15 cellular contexts compared by ENCODE assay signal in the genomic region with DNA sequence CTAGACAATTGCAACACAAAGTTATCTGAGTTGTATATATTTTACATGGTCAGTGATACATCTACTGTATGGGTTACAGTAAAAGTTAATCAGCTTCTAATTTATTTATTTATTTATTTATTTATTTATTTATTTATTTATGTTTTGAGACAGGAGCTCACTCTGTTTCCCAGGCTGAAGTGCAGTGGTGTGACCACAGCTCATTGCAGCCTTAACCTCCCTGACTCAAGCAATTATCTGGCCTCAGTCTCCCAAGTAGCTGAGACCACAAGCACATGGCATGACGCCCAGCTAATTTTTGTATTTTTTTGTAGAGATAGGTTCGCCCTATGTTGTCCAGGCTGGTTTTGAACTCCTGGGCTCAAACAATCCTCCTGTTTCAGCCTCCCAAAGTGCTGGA.
DNase-seq lines count a peak whose midpoint lies in the region; ATAC-seq and TF ChIP-seq lines count a peak whose summit lies in the region.
"Had no signal": no experiment of that assay in that cellular context is flagged by ENCODE, and none has a peak within 500 bp of the region (broad histone marks: within the 10 kb centered on the region; RNA-seq: fewer than 3 reads in every experiment).

No MANE protein-coding gene starts in this region.

- peaks cover 42% of the 10 kb centered on the region for H3K36me3 Mint-ChIP-seq in Calu3 (ENCODE audit: insufficient read depth, unreplicated experiment)

- intact Hi-C loops in Calu3 (cut with micrococcal nuclease; ENCODE audit: unreplicated experiment) (loop anchor here (2.0 kb wide), 1 partner anchor 54 kb away; no protein-coding TSS in a partner anchor), vagina (cut with DNase I) (no loop called here)

- no peaks in the 10 kb centered on the region; the same call in 1 of the 2 replicates for H4K20me1 ChIP-seq in KMS-11 (ENCODE audit: insufficient read depth)

- H2BK120ac ChIP-seq in mesenchymal stem cell (ENCODE audit: low read depth, low read length) = peak overlapping the region; percentile 2

- H2AK5ac ChIP-seq in mesenchymal stem cell (ENCODE audit: low read length, severe bottlenecking) = no peak overlapping the region

- ATAC-seq in HG03039 (IDR thresholded peaks at IDR 0.05; ENCODE audit: unreplicated experiment) = no peak
- no peak for ATAC-seq in HG02870 (IDR thresholded peaks at IDR 0.05; ENCODE audit: unreplicated experiment)

- DNase-seq in Calu3 (no peak), astrocyte of the spinal cord (ENCODE audit: low read depth, low spot score) (peak; percentile 88), mesenchymal stem cell (peak; percentile 89), vagina (ENCODE audit: extremely low spot score in 2 of 2) (no peak), NCI-H82 (lab: John Stamatoyannopoulos, UW) (no peak)
- DNase-seq: activated CD4-positive, alpha-beta T cell treated with anti-CD3 and anti-CD28 coated beads, Interleukin-2, amount 50 U/mL, for 4 hours; activated naive CD8-positive, alpha-beta T cell treated with anti-CD3 and anti-CD28 coated beads, Interleukin-2, amount 10 ng/mL, durations not matched to agents 7 days and 5 days; H9; islet precursor cell; naive thymus-derived CD4-positive, alpha-beta T cell; NCI-H1092 treated with DMSO at 0.1 percent for 48 hours; NCI-H345 had no signal

- H2AFZ ChIP-seq in KMS-11 (ENCODE audit: low read depth) = no peak overlapping the region
- no peak overlapping the region for H2AFZ ChIP-seq in mesenchymal stem cell (ENCODE audit: low read depth, low read length)

- no peaks in the 10 kb centered on the region for H3K27me3 Mint-ChIP-seq in Calu3 (ENCODE audit: unreplicated experiment)
- H3K27me3 Mint-ChIP-seq: activated naive CD8-positive, alpha-beta T cell treated with anti-CD3 and anti-CD28 coated beads, Interleukin-2, amount 10 ng/mL, durations not matched to agents 7 days and 5 days; naive thymus-derived CD4-positive, alpha-beta T cell had no signal

- no peak for TF ChIP-seq POLR2A in vagina (IDR thresholded peaks at IDR 0.05)

- peak overlapping the region; percentile 99 for H3K27ac Mint-ChIP-seq in Calu3 (ENCODE audit: unreplicated experiment)
- H3K27ac Mint-ChIP-seq: activated naive CD8-positive, alpha-beta T cell treated with anti-CD3 and anti-CD28 coated beads, Interleukin-2, amount 10 ng/mL, durations not matched to agents 7 days and 5 days; H9 had no signal

- H3K4me1 ChIP-seq in KMS-11 (ENCODE audit: low read depth, poor library complexity, severe bottlenecking) (peaks cover 62% of the 10 kb centered on the region), mesenchymal stem cell (ENCODE audit: control insufficient read depth, insufficient read depth, low read depth, low read length) (peaks cover 3% of the 10 kb centered on the region), vagina (no peaks in the 10 kb centered on the region)

- no peak overlapping the region for H3K4ac ChIP-seq in mesenchymal stem cell (ENCODE audit: low read depth in 1 of 2, low read length in 2 of 2)

- no peak overlapping the region for H3K23ac ChIP-seq in mesenchymal stem cell (ENCODE audit: low read length in 2 of 2)

- H2BK5ac ChIP-seq in mesenchymal stem cell (ENCODE audit: low read depth, low read length, poor library complexity, severe bottlenecking) = no peak overlapping the region

- no TSS peak for BruUV-seq in Calu3 (replicated peaks; lab: Mats Ljungman, UMichigan)

- H3K14ac ChIP-seq in mesenchymal stem cell (ENCODE audit: low read length in 2 of 2) = no peak overlapping the region

- H3K27ac ChIP-seq in KMS-11 = peak overlapping the region; percentile 6; the same call in 1 of the 2 replicates
- H3K27ac ChIP-seq in mesenchymal stem cell (ENCODE audit: low read length, poor library complexity, severe bottlenecking) = peak overlapping the region; percentile 73
- H3K27ac ChIP-seq in vagina = no peak overlapping the region

- no peak overlapping the region for H4K91ac ChIP-seq in mesenchymal stem cell (ENCODE audit: low read length)

- no peak overlapping the region for H2BK12ac ChIP-seq in mesenchymal stem cell (ENCODE audit: low read length in 2 of 2)

- H3K27me3 ChIP-seq in KMS-11 (ENCODE audit: insufficient read depth, low read depth) (no peaks in the 10 kb centered on the region), mesenchymal stem cell (ENCODE audit: control insufficient read depth in 1 of 2, insufficient read depth in 1 of 2, low read length in 2 of 2) (no peaks in the 10 kb centered on the region), vagina (no peaks in the 10 kb centered on the region)

- no peak overlapping the region for H4K8ac ChIP-seq in mesenchymal stem cell (ENCODE audit: low read length)

- H3K36me3 ChIP-seq in KMS-11 (ENCODE audit: insufficient read depth) (no peaks in the 10 kb centered on the region; the same call in none of the 2 replicates), mesenchymal stem cell (ENCODE audit: control insufficient read depth in 1 of 2, insufficient read depth in 2 of 2, low read depth in 1 of 2, low read length in 2 of 2) (peaks cover 0 to 12% of the 10 kb centered on the region in 2 experiments), vagina (no peaks in the 10 kb centered on the region)

- H3K79me1 ChIP-seq in mesenchymal stem cell (replicated peaks; ENCODE audit: low read length, poor library complexity, severe bottlenecking) = peaks cover 8% of the 10 kb centered on the region

- H3K4me1 Mint-ChIP-seq in Calu3 (ENCODE audit: low read depth, unreplicated experiment) = peaks cover 44% of the 10 kb centered on the region

- H3K79me2 ChIP-seq in KMS-11 (ENCODE audit: insufficient read depth, low read depth) = peaks cover 87% of the 10 kb centered on the region

- in situ Hi-C loops in astrocyte of the spinal cord (cut with HindIII; ENCODE audit: low sequenced_read_pairs) = no loop called here

- no peak overlapping the region for H3K9ac ChIP-seq in KMS-11
- peak overlapping the region; percentile 46 for H3K9ac ChIP-seq in mesenchymal stem cell (ENCODE audit: low read length)

- WGBS in mesenchymal stem cell = 49% methylated on average over 2 of the region's 2 CpGs

- no peaks in the 10 kb centered on the region for H3K9me3 ChIP-seq in mesenchymal stem cell (ENCODE audit: control insufficient read depth, low read length)
- no peaks in the 10 kb centered on the region for H3K9me3 ChIP-seq in vagina

- CTCF ChIA-PET in Calu3 (lab: Charles Lee) = interaction anchor here (1.6 kb wide), 1 partner anchor 22 kb away, joined by 5 read pairs; no protein-coding TSS in a partner anchor

- peak overlapping the region; percentile 13; the same call in 1 of the 2 replicates for H3K4me2 ChIP-seq in KMS-11
- no peak overlapping the region for H3K4me2 ChIP-seq in mesenchymal stem cell (ENCODE audit: low read length, poor library complexity, severe bottlenecking)

- H3K4me3 Mint-ChIP-seq in Calu3 (ENCODE audit: low read depth, unreplicated experiment) = no peak overlapping the region
- H3K4me3 Mint-ChIP-seq: activated naive CD8-positive, alpha-beta T cell treated with anti-CD3 and anti-CD28 coated beads, Interleukin-2, amount 10 ng/mL, durations not matched to agents 7 days and 5 days; H9 had no signal

- H3K18ac ChIP-seq in mesenchymal stem cell (ENCODE audit: low read depth in 1 of 2, low read length in 2 of 2) = no peak overlapping the region

- H3K9me3 Mint-ChIP-seq in Calu3 (ENCODE audit: low read depth, unreplicated experiment) = peaks cover 6% of the 10 kb centered on the region
- H3K9me3 Mint-ChIP-seq: activated naive CD8-positive, alpha-beta T cell treated with anti-CD3 and anti-CD28 coated beads, Interleukin-2, amount 10 ng/mL, durations not matched to agents 7 days and 5 days; H9 had no signal

- H3K4me3 ChIP-seq in KMS-11 (IDR thresholded peaks at IDR 0.05; ENCODE audit: insufficient read depth, low read depth, low read length) = no peak overlapping the region
- no peak overlapping the region for H3K4me3 ChIP-seq in astrocyte of the spinal cord (ENCODE audit: low read depth, low read length)
- no peak overlapping the region for H3K4me3 ChIP-seq in mesenchymal stem cell (ENCODE audit: insufficient read depth in 1 of 2, low read depth in 1 of 2, low read length in 2 of 2)
- no peak overlapping the region for H3K4me3 ChIP-seq in vagina

- TF ChIP-seq CTCF in Calu3 (IDR thresholded peaks at IDR 0.05; ENCODE audit: unreplicated experiment) (no peak), KMS-11 (conservative IDR thresholded peaks at IDR 0.05; ENCODE audit: low read depth, low read length) (no peak), astrocyte of the spinal cord (IDR thresholded peaks at IDR 0.05; ENCODE audit: low read depth, low read length) (no peak), vagina (IDR thresholded peaks at IDR 0.05) (no peak)

- H2BK15ac ChIP-seq in mesenchymal stem cell (ENCODE audit: low read depth, poor library complexity, severe bottlenecking) = no peak overlapping the region

Comparison
In these comparisons a context has a peak if more than half of its experiments do, and no peak if none do; other contexts are left out.
1. DNase-seq: peak in astrocyte of the spinal cord (single experiment) and mesenchymal stem cell (single experiment); none in Calu3 (single experiment), vagina (0 of 2) and NCI-H82 (single experiment).